Comparison of ENCODE assay signal across 20 cellular contexts in genomic region chr10:28036587-28036986, GRCh38. TPM values are rescaled to one million over a fixed set of nuclear protein-coding genes. Genes with fewer than 3 reads are reported as not detected.
A peak's percentile ranks its signal among the peaks of the same experiment; 100 is the strongest.
DNase-seq lines count a peak whose midpoint lies in the region; ATAC-seq and TF ChIP-seq lines count a peak whose summit lies in the region.
"Had no signal": no experiment of that assay in that cellular context is flagged by ENCODE, and none has a peak within 500 bp of the region (broad histone marks: within the 10 kb centered on the region; RNA-seq: fewer than 3 reads in every experiment).

No MANE protein-coding gene starts in this region.

- H4K8ac ChIP-seq in mesenchymal stem cell (ENCODE audit: low read length), result no peak overlapping the region

- intact Hi-C loops in left colon (cut with DNase I, micrococcal nuclease), result no loop called here
- intact Hi-C loops in tibial artery (cut with DNase I; ENCODE audit: low total_unique reads), result no loop called here

- DNase-seq in AG09309 (ENCODE audit: low read depth) (peak; percentile 57), HT1080 (ENCODE audit: low read depth) (peak; percentile 70), astrocyte of the hippocampus (ENCODE audit: low read depth, low spot score) (peak; percentile 44), mesenchymal stem cell (peak; percentile 13), left colon (no peak), tibial artery (no peak), OCI-M2 (lab: John Stamatoyannopoulos, UW; ENCODE audit: unreplicated experiment) (no peak)
- DNase-seq: activated CD4-positive, alpha-beta T cell treated with anti-CD3 and anti-CD28 coated beads, Interleukin-2, amount 50 U/mL, for 1 hour; activated naive CD4-positive, alpha-beta T cell treated with anti-CD3 and anti-CD28 coated beads for 36 hours; amniotic stem cell; NCI-H446 treated with DMSO at 0.1 percent for 48 hours; nucleus accumbens; small intestine; stimulated activated CD4-positive, alpha-beta T cell treated with anti-CD3 and anti-CD28 coated beads, Interleukin-2, amount 100 ng/mL, for 24 hours; substantia nigra; WERI-Rb-1 had no signal

- H3K4me1 ChIP-seq in mesenchymal stem cell (ENCODE audit: control insufficient read depth, insufficient read depth, low read depth, low read length) (peaks cover 2% of the 10 kb centered on the region), tibial artery (peaks cover 0 to 2% (median 0%) of the 10 kb centered on the region in 4 donors)

- 40% methylated on average over 3 of the region's 3 CpGs for WGBS in mesenchymal stem cell

- H3K4ac ChIP-seq in mesenchymal stem cell (ENCODE audit: low read depth in 1 of 2, low read length in 2 of 2), result no peak overlapping the region

- no peaks in the 10 kb centered on the region for H3K79me1 ChIP-seq in mesenchymal stem cell (replicated peaks; ENCODE audit: low read length, poor library complexity, severe bottlenecking)

- H2AFZ ChIP-seq in mesenchymal stem cell (ENCODE audit: low read depth, low read length), result no peak overlapping the region
- H2AFZ ChIP-seq: GM23338 had no signal

- H3K9ac ChIP-seq in mesenchymal stem cell (ENCODE audit: low read length), result no peak overlapping the region

- H2BK120ac ChIP-seq in mesenchymal stem cell (ENCODE audit: low read depth, low read length), result no peak overlapping the region

- no peak overlapping the region for H3K18ac ChIP-seq in mesenchymal stem cell (ENCODE audit: low read depth in 1 of 2, low read length in 2 of 2)

- no peak for ATAC-seq in left colon
- no peak for ATAC-seq in HG02852 (IDR thresholded peaks at IDR 0.05; ENCODE audit: unreplicated experiment)
- ATAC-seq: GM23338; SK-N-SH treated with all-trans-retinoic acid at 6 μM for 48 hours; stimulated activated effector memory CD8-positive, alpha-beta T cell treated with anti-CD3 and anti-CD28 coated beads, Interleukin-12 subunit alpha, Interleukin-12 subunit beta, amount 100 ng/mL, for 72 hours had no signal

- H4K91ac ChIP-seq in mesenchymal stem cell (ENCODE audit: low read length), result no peak overlapping the region

- H3K4me2 ChIP-seq in mesenchymal stem cell (ENCODE audit: low read length, poor library complexity, severe bottlenecking), result peak overlapping the region; percentile 22
- H3K4me2 ChIP-seq: GM23338 had no signal

- no peak overlapping the region for H3K23ac ChIP-seq in mesenchymal stem cell (ENCODE audit: low read length in 2 of 2)

- H3K4me3 ChIP-seq in AG09309 (ENCODE audit: control insufficient read depth, low read depth, low read length) (no peak overlapping the region), mesenchymal stem cell (ENCODE audit: insufficient read depth in 1 of 2, low read depth in 1 of 2, low read length in 2 of 2) (no peak overlapping the region), tibial artery (no peak overlapping the region)
- H3K4me3 ChIP-seq: GM23338 had no signal

- H3K27ac ChIP-seq in mesenchymal stem cell (ENCODE audit: low read length, poor library complexity, severe bottlenecking) (peak overlapping the region; percentile 60), tibial artery (no peak overlapping the region)
- H3K27ac ChIP-seq: WERI-Rb-1 had no signal

- no peak overlapping the region for H2BK15ac ChIP-seq in mesenchymal stem cell (ENCODE audit: low read depth, poor library complexity, severe bottlenecking)

- no peak overlapping the region for H2BK12ac ChIP-seq in mesenchymal stem cell (ENCODE audit: low read length in 2 of 2)

- H3K14ac ChIP-seq in mesenchymal stem cell (ENCODE audit: low read length in 2 of 2), result no peak overlapping the region

- H3K9me3 ChIP-seq in mesenchymal stem cell (ENCODE audit: control insufficient read depth, low read length), result no peaks in the 10 kb centered on the region
- no peaks in the 10 kb centered on the region for H3K9me3 ChIP-seq in tibial artery

- H3K36me3 ChIP-seq in mesenchymal stem cell (ENCODE audit: control insufficient read depth in 1 of 2, insufficient read depth in 2 of 2, low read depth in 1 of 2, low read length in 2 of 2) (no peaks in the 10 kb centered on the region), tibial artery (no peaks in the 10 kb centered on the region)
- H3K36me3 ChIP-seq: WERI-Rb-1 had no signal

- H2AK5ac ChIP-seq in mesenchymal stem cell (ENCODE audit: low read length, severe bottlenecking), result no peak overlapping the region

- TF ChIP-seq CTCF in AG09309 (IDR thresholded peaks at IDR 0.05; ENCODE audit: control insufficient read depth, insufficient read depth, low read depth, low read length, missing control alignments) (no peak), tibial artery (IDR thresholded peaks at IDR 0.05) (no peak)

- no peak overlapping the region for H2BK5ac ChIP-seq in mesenchymal stem cell (ENCODE audit: low read depth, low read length, poor library complexity, severe bottlenecking)

- H3K27me3 ChIP-seq in mesenchymal stem cell (ENCODE audit: control insufficient read depth in 1 of 2, insufficient read depth in 1 of 2, low read length in 2 of 2) (no peaks in the 10 kb centered on the region), tibial artery (no peaks in the 10 kb centered on the region)

RNA-seq across cellular contexts. Expression of gene ODAD2, which starts 37.7 kb away (rescaled TPM):
- 5.3 and 5.6 TPM in 2 replicates for total RNA-seq in HT1080 (2014; rRNA removed; shearing (Covaris generic))
- polyA plus RNA-seq in HT1080 (2015; cell fraction: cytosol; rRNA removed), result 4.6 and 5.9 TPM in 2 replicates
- 4.4 and 4.6 TPM in 2 replicates for polyA plus RNA-seq in HT1080 (2015; cell fraction: nucleus; rRNA removed)
- polyA plus RNA-seq in mesenchymal stem cell (2013, experiment 1 of 2), result 0.33 TPM
- 0.42 TPM for polyA plus RNA-seq in mesenchymal stem cell (2013, experiment 2 of 2)
- under 1 TPM; 0.09 to 0.42 TPM for total RNA-seq in left colon

Comparison
In these comparisons a context has a peak if more than half of its experiments do, and no peak if none do; other contexts are left out.
1. DNase-seq: peak in AG09309 (single experiment), HT1080 (single experiment), astrocyte of the hippocampus (single experiment) and mesenchymal stem cell (single experiment); none in left colon (0 of 2), tibial artery (0 of 2) and OCI-M2 (single experiment).